ENCODE assay signal across 24 cellular contexts in genomic region chr16:87174061-87174460, GRCh38.
DNase-seq lines count a peak whose midpoint lies in the region; ATAC-seq and TF ChIP-seq lines count a peak whose summit lies in the region.
"Had no signal": no experiment of that assay in that cellular context is flagged by ENCODE, and none has a peak within 500 bp of the region (broad histone marks: within the 10 kb centered on the region; RNA-seq: fewer than 3 reads in every experiment).

No MANE protein-coding gene starts in this region.

- peak; percentile 47 for DNase-seq in H9
- DNase-seq in mesenchymal stem cell: no peak
- no peak for DNase-seq in neuronal stem cell (ENCODE audit: low spot score)
- DNase-seq in natural killer cell treated with Interleukin-12 subunit alpha and Interleukin-12 subunit beta and Interleukin-15 and Interleukin-18, amount 100 ng/mL, for 72 hours (ENCODE audit: low spot score): no peak
- DNase-seq in NCI-H1436 (lab: John Stamatoyannopoulos, UW): no peak
- DNase-seq in NCI-H69 (lab: John Stamatoyannopoulos, UW): no peak
- DNase-seq: 8988T; ACHN; AML-193; BE2C; CD4-positive, alpha-beta T cell; CD8-positive, alpha-beta memory T cell; DMS 273 treated with DMSO at 0.1 percent for 48 hours; DMS79; EL; GDM1; GOT3; H7 had no signal

- H3K27me3 ChIP-seq in H9 (ENCODE audit: insufficient read depth, low read length): no peaks in the 10 kb centered on the region; the same call in 1 of the 2 replicates
- peaks cover 0 to 19% of the 10 kb centered on the region in 2 experiments for H3K27me3 ChIP-seq in mesenchymal stem cell (ENCODE audit: control insufficient read depth in 1 of 2, insufficient read depth in 1 of 2, low read length in 2 of 2)
- no peaks in the 10 kb centered on the region for H3K27me3 ChIP-seq in neuronal stem cell (ENCODE audit: control insufficient read depth in 3 of 3, insufficient read depth in 3 of 3, low read depth in 1 of 3, low read length in 3 of 3)
- H3K27me3 ChIP-seq: BLaER1 treated with 17β-estradiol and CSF1 and Interleukin-3, amounts not matched to agents 10 nM and 100 nM had no signal

- no peak overlapping the region for H3T11ph ChIP-seq in H9 (ENCODE audit: low read length)

- H3K56ac ChIP-seq in H9 (ENCODE audit: insufficient read length, low read depth, low read length): no peak overlapping the region

- H3K27me3 Mint-ChIP-seq in H9 (ENCODE audit: low read depth): peaks cover 9% of the 10 kb centered on the region
- H3K27me3 Mint-ChIP-seq in natural killer cell treated with Interleukin-12 subunit alpha and Interleukin-12 subunit beta and Interleukin-15 and Interleukin-18, amount 100 ng/mL, for 72 hours: peaks cover 8 to 19% of the 10 kb centered on the region in 2 donors

- H3K18ac ChIP-seq in H9 (ENCODE audit: insufficient read length, low read depth, low read length): no peak overlapping the region
- H3K18ac ChIP-seq in mesenchymal stem cell (ENCODE audit: low read depth in 1 of 2, low read length in 2 of 2): peak overlapping the region in 1 of 2 experiments; percentile 64
- no peak overlapping the region for H3K18ac ChIP-seq in neuronal stem cell (ENCODE audit: low read length)

- H3K27ac ChIP-seq in H9 (ENCODE audit: insufficient read length, low read depth, low read length) (no peak overlapping the region), mesenchymal stem cell (ENCODE audit: low read length, poor library complexity, severe bottlenecking) (no peak overlapping the region), neuronal stem cell (replicated peaks; ENCODE audit: low read length) (no peak overlapping the region)
- H3K27ac ChIP-seq: A549; BLaER1 treated with 17β-estradiol and CSF1 and Interleukin-3, amounts not matched to agents 10 nM and 100 nM had no signal

- no peak overlapping the region for H4K8ac ChIP-seq in H9 (replicated peaks; ENCODE audit: insufficient read length, low read depth, low read length)
- no peak overlapping the region for H4K8ac ChIP-seq in mesenchymal stem cell (ENCODE audit: low read length)
- H4K8ac ChIP-seq in neuronal stem cell (ENCODE audit: low read depth, low read length): no peak overlapping the region

- H3K14ac ChIP-seq in H9 (ENCODE audit: insufficient read depth, low read length) (no peak overlapping the region), mesenchymal stem cell (ENCODE audit: low read length in 2 of 2) (peak overlapping the region in 1 of 2 experiments; percentile 61), neuronal stem cell (ENCODE audit: low read length) (no peak overlapping the region)

- no peaks in the 10 kb centered on the region; a peak in 2 of 5 replicates for H3K9me3 Mint-ChIP-seq in H9
- no peaks in the 10 kb centered on the region for H3K9me3 Mint-ChIP-seq in natural killer cell treated with Interleukin-12 subunit alpha and Interleukin-12 subunit beta and Interleukin-15 and Interleukin-18, amount 100 ng/mL, for 72 hours
- H3K9me3 Mint-ChIP-seq: CD4-positive, alpha-beta T cell had no signal

- no peaks in the 10 kb centered on the region for H3K9me3 ChIP-seq in H9 (ENCODE audit: control insufficient read depth, low read depth, low read length)
- H3K9me3 ChIP-seq in mesenchymal stem cell (ENCODE audit: control insufficient read depth, low read length): no peaks in the 10 kb centered on the region
- peaks cover 0 to 4% of the 10 kb centered on the region in 2 donors for H3K9me3 ChIP-seq in neuronal stem cell (replicated peaks in 1 of 2; ENCODE audit: control insufficient read depth in 2 of 2, insufficient read depth in 1 of 2, low read depth in 1 of 2, low read length in 2 of 2)
- H3K9me3 ChIP-seq: A549; BE2C; BLaER1 treated with 17β-estradiol and CSF1 and Interleukin-3, amounts not matched to agents 10 nM and 100 nM had no signal

- H3K4me2 ChIP-seq in H9 (ENCODE audit: insufficient read depth, insufficient read length, low read length) (no peak overlapping the region), mesenchymal stem cell (ENCODE audit: low read length, poor library complexity, severe bottlenecking) (no peak overlapping the region), neuronal stem cell (ENCODE audit: insufficient read depth, low read length, poor library complexity, severe bottlenecking) (no peak overlapping the region)
- H3K4me2 ChIP-seq: A549; BLaER1 treated with 17β-estradiol and CSF1 and Interleukin-3, amounts not matched to agents 10 nM and 100 nM had no signal

- no peaks in the 10 kb centered on the region for H4K20me1 ChIP-seq in H9 (ENCODE audit: control insufficient read depth, insufficient read depth, insufficient read length)
- H4K20me1 ChIP-seq: BLaER1 treated with 17β-estradiol and CSF1 and Interleukin-3, amounts not matched to agents 10 nM and 100 nM had no signal

- H2BK5ac ChIP-seq in H9 (ENCODE audit: insufficient read length, low read length): no peak overlapping the region
- H2BK5ac ChIP-seq in mesenchymal stem cell (ENCODE audit: low read depth, low read length, poor library complexity, severe bottlenecking): no peak overlapping the region
- H2BK5ac ChIP-seq in neuronal stem cell (ENCODE audit: low read length): no peak overlapping the region

- no peak overlapping the region for H2AFZ ChIP-seq in H9 (ENCODE audit: low read length)
- no peak overlapping the region for H2AFZ ChIP-seq in mesenchymal stem cell (ENCODE audit: low read depth, low read length)
- H2AFZ ChIP-seq in neuronal stem cell (ENCODE audit: low read length): no peak overlapping the region

- no peak overlapping the region for H2BK15ac ChIP-seq in H9 (ENCODE audit: low read depth, low read length)
- peak overlapping the region; percentile 83 for H2BK15ac ChIP-seq in mesenchymal stem cell (ENCODE audit: low read depth, poor library complexity, severe bottlenecking)
- H2BK15ac ChIP-seq in neuronal stem cell (ENCODE audit: low read length): peak overlapping the region; percentile 45

- no peak overlapping the region for H3K27ac Mint-ChIP-seq in H9
- H3K27ac Mint-ChIP-seq in natural killer cell treated with Interleukin-12 subunit alpha and Interleukin-12 subunit beta and Interleukin-15 and Interleukin-18, amount 100 ng/mL, for 72 hours: no peak overlapping the region
- H3K27ac Mint-ChIP-seq: CD4-positive, alpha-beta T cell; CD8-positive, alpha-beta memory T cell had no signal

- no peak overlapping the region for H4K5ac ChIP-seq in H9 (ENCODE audit: insufficient read length, low read depth, low read length)

- H2BK20ac ChIP-seq in H9 (ENCODE audit: low read depth, low read length, poor library complexity, severe bottlenecking): no peak overlapping the region

- H2BK12ac ChIP-seq in H9 (ENCODE audit: insufficient read length, low read depth, low read length): no peak overlapping the region
- peak overlapping the region in 1 of 2 experiments; percentile 91 for H2BK12ac ChIP-seq in mesenchymal stem cell (ENCODE audit: low read length in 2 of 2)
- H2BK12ac ChIP-seq in neuronal stem cell (ENCODE audit: low read length): no peak overlapping the region

- no peaks in the 10 kb centered on the region for H3K79me2 ChIP-seq in H9 (ENCODE audit: insufficient read depth, low read length)

- H2AK5ac ChIP-seq in H9 (ENCODE audit: insufficient read length, low read length): no peak overlapping the region
- no peak overlapping the region for H2AK5ac ChIP-seq in mesenchymal stem cell (ENCODE audit: low read length, severe bottlenecking)
- peak overlapping the region; percentile 10 for H2AK5ac ChIP-seq in neuronal stem cell (ENCODE audit: low read depth, low read length)

- H3K36me3 ChIP-seq in mesenchymal stem cell (ENCODE audit: control insufficient read depth in 1 of 2, insufficient read depth in 2 of 2, low read depth in 1 of 2, low read length in 2 of 2): no peaks in the 10 kb centered on the region
- no peaks in the 10 kb centered on the region for H3K36me3 ChIP-seq in neuronal stem cell (replicated peaks in 1 of 2; ENCODE audit: control insufficient read depth in 2 of 2, insufficient read depth in 2 of 2, low read length in 2 of 2)
- H3K36me3 ChIP-seq: BE2C; BLaER1 treated with 17β-estradiol and CSF1 and Interleukin-3, amounts not matched to agents 10 nM and 100 nM had no signal

- H3K79me1 ChIP-seq in H9 (ENCODE audit: insufficient read depth, low read depth, low read length, poor library complexity, severe bottlenecking) (no peaks in the 10 kb centered on the region), mesenchymal stem cell (replicated peaks; ENCODE audit: low read length, poor library complexity, severe bottlenecking) (no peaks in the 10 kb centered on the region), neuronal stem cell (ENCODE audit: low read depth, low read length) (peaks cover 5% of the 10 kb centered on the region)

- no peaks in the 10 kb centered on the region for H3K36me3 Mint-ChIP-seq in H9 (ENCODE audit: insufficient read depth in 1 of 3, low read depth in 3 of 3)
- H3K36me3 Mint-ChIP-seq in natural killer cell treated with Interleukin-12 subunit alpha and Interleukin-12 subunit beta and Interleukin-15 and Interleukin-18, amount 100 ng/mL, for 72 hours: no peaks in the 10 kb centered on the region
- H3K36me3 Mint-ChIP-seq: CD14-positive monocyte; CD8-positive, alpha-beta memory T cell had no signal

- H3K4me1 Mint-ChIP-seq in H9: peaks cover 8 to 22% of the 10 kb centered on the region in 2 experiments
- no peaks in the 10 kb centered on the region for H3K4me1 Mint-ChIP-seq in natural killer cell treated with Interleukin-12 subunit alpha and Interleukin-12 subunit beta and Interleukin-15 and Interleukin-18, amount 100 ng/mL, for 72 hours (ENCODE audit: low read depth in 2 of 2)
- H3K4me1 Mint-ChIP-seq: CD14-positive monocyte; CD8-positive, alpha-beta memory T cell had no signal

- H3K4ac ChIP-seq in H9 (ENCODE audit: low read depth, low read length) (no peak overlapping the region), mesenchymal stem cell (ENCODE audit: low read depth in 1 of 2, low read length in 2 of 2) (no peak overlapping the region), neuronal stem cell (ENCODE audit: low read length) (no peak overlapping the region)

- ATAC-seq in natural killer cell treated with Interleukin-12 subunit alpha and Interleukin-12 subunit beta and Interleukin-15 and Interleukin-18, amount 100 ng/mL, for 72 hours: no peak
- ATAC-seq in HG03280 (IDR thresholded peaks at IDR 0.05; ENCODE audit: unreplicated experiment): no peak
- ATAC-seq: A549, GM12878, HCT116 had no signal

- WGBS in H9 (ENCODE audit: extremely low coverage, insufficient read length, low lambda C conversion rate): no CpG with 5 or more reads among the region's 5 CpGs
- WGBS in mesenchymal stem cell: 85% methylated on average over 5 of the region's 5 CpGs
- no CpG with 5 or more reads among the region's 5 CpGs for WGBS in neuronal stem cell (ENCODE audit: extremely low coverage in 2 of 2, insufficient read length in 2 of 2, insufficient replicate concordance in 1 of 2), 2 donors

- H3K23ac ChIP-seq in H9 (ENCODE audit: insufficient read length, low read depth, low read length) (no peak overlapping the region), mesenchymal stem cell (ENCODE audit: low read length in 2 of 2) (peak overlapping the region in 1 of 2 experiments; percentile 27), neuronal stem cell (ENCODE audit: low read depth, low read length, poor library complexity) (no peak overlapping the region)

- H3K9ac ChIP-seq in H9 (ENCODE audit: extremely low read depth, insufficient read length, low read length): no peak overlapping the region
- no peak overlapping the region for H3K9ac ChIP-seq in mesenchymal stem cell (ENCODE audit: low read length)
- H3K9ac ChIP-seq in neuronal stem cell (ENCODE audit: low read depth, low read length, poor library complexity): no peak overlapping the region
- H3K9ac ChIP-seq: BLaER1 treated with 17β-estradiol and CSF1 and Interleukin-3, amounts not matched to agents 10 nM and 100 nM had no signal

- no peak overlapping the region for H3K4me3 Mint-ChIP-seq in H9
- H3K4me3 Mint-ChIP-seq in natural killer cell treated with Interleukin-12 subunit alpha and Interleukin-12 subunit beta and Interleukin-15 and Interleukin-18, amount 100 ng/mL, for 72 hours: no peak overlapping the region
- H3K4me3 Mint-ChIP-seq: CD14-positive monocyte; CD4-positive, alpha-beta T cell; CD8-positive, alpha-beta memory T cell had no signal

- H4K91ac ChIP-seq in H9 (ENCODE audit: insufficient read length, low read depth, low read length) (no peak overlapping the region), mesenchymal stem cell (ENCODE audit: low read length) (peak overlapping the region; percentile 77), neuronal stem cell (ENCODE audit: low read depth, low read length, poor library complexity) (no peak overlapping the region)

- no peaks in the 10 kb centered on the region for H3K4me1 ChIP-seq in H9 (ENCODE audit: insufficient read depth, low read length)
- H3K4me1 ChIP-seq in mesenchymal stem cell (ENCODE audit: control insufficient read depth, insufficient read depth, low read depth, low read length): peaks cover 17% of the 10 kb centered on the region
- H3K4me1 ChIP-seq in neuronal stem cell (ENCODE audit: control insufficient read depth in 2 of 2, insufficient read depth in 1 of 2, low read depth in 1 of 2, low read length in 2 of 2): peaks cover 17 to 20% of the 10 kb centered on the region in 2 donors
- H3K4me1 ChIP-seq: A549, BE2C had no signal

- TF ChIP-seq CTCF in H9 (conservative IDR thresholded peaks at IDR 0.05): no peak

- H3K23me2 ChIP-seq in H9 (ENCODE audit: insufficient read length, low read depth, low read length, poor library complexity, severe bottlenecking): no peaks in the 10 kb centered on the region

- H2BK120ac ChIP-seq in H9 (ENCODE audit: low read depth, low read length, poor library complexity, severe bottlenecking) (no peak overlapping the region), mesenchymal stem cell (ENCODE audit: low read depth, low read length) (no peak overlapping the region), neuronal stem cell (ENCODE audit: low read depth, low read length) (no peak overlapping the region)

- no peak overlapping the region for H3K4me3 ChIP-seq in mesenchymal stem cell (ENCODE audit: insufficient read depth in 1 of 2, low read depth in 1 of 2, low read length in 2 of 2)
- H3K4me3 ChIP-seq in neuronal stem cell (ENCODE audit: low read length in 2 of 2): no peak overlapping the region
- H3K4me3 ChIP-seq: A549; BLaER1 treated with 17β-estradiol and CSF1 and Interleukin-3, amounts not matched to agents 10 nM and 100 nM; GM12878 had no signal
